In the genomic region with DNA sequence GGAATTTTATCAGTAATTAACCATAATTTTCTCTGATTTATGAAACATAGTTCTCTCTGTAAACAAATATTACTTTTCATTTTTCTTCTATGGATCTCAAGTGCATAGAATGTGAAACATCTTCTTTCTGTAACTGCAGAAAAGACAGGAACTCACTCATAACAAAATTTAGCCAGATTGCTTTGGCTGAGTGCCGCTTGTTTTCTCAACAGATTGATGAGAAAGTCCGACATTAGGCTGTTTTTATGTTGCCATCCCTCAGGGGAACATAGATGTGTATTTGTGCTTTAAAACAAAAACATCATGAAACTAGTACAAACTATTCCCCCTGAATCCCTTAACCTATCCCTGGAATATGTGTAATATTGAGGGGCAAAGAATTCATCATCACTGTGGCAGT, we compare ENCODE assay signal across 25 cellular contexts.
DNase-seq lines count a peak whose midpoint lies in the region; ATAC-seq, FAIRE-seq and TF ChIP-seq lines count a peak whose summit lies in the region.
"Had no signal": no experiment of that assay in that cellular context is flagged by ENCODE, and none has a peak within 500 bp of the region (broad histone marks: within the 10 kb centered on the region; RNA-seq: fewer than 3 reads in every experiment).

No MANE protein-coding gene starts in this region.

- H3K27ac ChIP-seq in left ventricle myocardium inferior (replicated peaks) (peak overlapping the region; percentile 63), kidney (ENCODE audit: low read depth in 2 of 2, low read length in 2 of 2) (peak overlapping the region; percentile 44 to 57)
- H3K27ac ChIP-seq: BLaER1 had no signal

- no peak for TF ChIP-seq CTCF in left ventricle myocardium inferior (IDR thresholded peaks at IDR 0.05; ENCODE audit: borderline replicate concordance)
- no peak for TF ChIP-seq CTCF in kidney (IDR thresholded peaks at IDR 0.05; ENCODE audit: borderline replicate concordance, extremely low read depth, insufficient read depth)
- no peak for TF ChIP-seq CTCF in omental fat pad (IDR thresholded peaks at IDR 0.05)

- H3K4me1 ChIP-seq in left ventricle myocardium inferior (peaks cover 48% of the 10 kb centered on the region), kidney (ENCODE audit: control insufficient read depth in 1 of 2, insufficient read depth in 1 of 2, low read depth in 1 of 2, low read length in 2 of 2) (peaks cover 23 to 51% of the 10 kb centered on the region in 2 donors)
- H3K4me1 ChIP-seq: BLaER1 had no signal

- no peaks in the 10 kb centered on the region for H3K36me3 ChIP-seq in left ventricle myocardium inferior
- H3K36me3 ChIP-seq in kidney (ENCODE audit: control insufficient read depth in 1 of 2, insufficient read depth in 2 of 2, low read length in 2 of 2) = no peaks in the 10 kb centered on the region
- H3K36me3 ChIP-seq: BE2C, BLaER1 had no signal

- no peak for ATAC-seq in left cardiac atrium
- no peak for ATAC-seq in GM18520 (IDR thresholded peaks at IDR 0.05; ENCODE audit: unreplicated experiment)
- ATAC-seq in omental fat pad (ENCODE audit: low FRiP score) = no peak

- no peak for FAIRE-seq in kidney (lab: Jason Lieb, UNC)
- FAIRE-seq: A204.1, G401.6, GM12891 had no signal

- intact Hi-C loops in left ventricle myocardium inferior (cut with micrococcal nuclease) (no loop called here), left cardiac atrium (cut with DNase I) (no loop called here), kidney (cut with DNase I) (no loop called here)

- no peak overlapping the region for H3K9ac ChIP-seq in kidney (ENCODE audit: low read length in 2 of 2)
- H3K9ac ChIP-seq: BLaER1 had no signal

- no peaks in the 10 kb centered on the region for H3K27me3 ChIP-seq in left ventricle myocardium inferior (ENCODE audit: low read depth)
- H3K27me3 ChIP-seq: BE2C, BLaER1 had no signal

- no peaks in the 10 kb centered on the region for H3K9me3 ChIP-seq in left ventricle myocardium inferior (replicated peaks)
- no peaks in the 10 kb centered on the region for H3K9me3 ChIP-seq in kidney (ENCODE audit: control insufficient read depth in 1 of 2, low read length in 2 of 2)
- H3K9me3 ChIP-seq: BE2C, BLaER1 had no signal

- DNase-seq in left ventricle myocardium inferior = no peak
- no peak for DNase-seq in left cardiac atrium
- DNase-seq in cerebellar cortex (ENCODE audit: low spot score) = peak; percentile 53
- DNase-seq in kidney = no peak
- DNase-seq in NCI-H1694 (lab: John Stamatoyannopoulos, UW) = no peak
- DNase-seq in omental fat pad (ENCODE audit: low spot score) = no peak
- DNase-seq: 8988T; ACHN; BE2C; C1 segment of cervical spinal cord; CD4-positive, alpha-beta memory T cell; CD4-positive, CD25-positive, alpha-beta regulatory T cell; CD8-positive, alpha-beta memory T cell; COR-L47; DMS 273 treated with DMSO at 0.1 percent for 48 hours; DMS153; DMS53; DND-41; EL; GF-D8 had no signal

- no peak overlapping the region for H3K4me3 ChIP-seq in left ventricle myocardium inferior
- H3K4me3 ChIP-seq in kidney (ENCODE audit: low read length in 2 of 2) = no peak overlapping the region
- H3K4me3 ChIP-seq: BLaER1 had no signal
